Comparison of ENCODE assay signal across 1 cellular context in genomic region chr6:113860165-113860955, GRCh38.
TF ChIP-seq lines count a peak whose summit lies in the region.

No MANE protein-coding gene starts in this region.

TF ChIP-seq in SK-N-SH treated with all-trans-retinoic acid at 6 μM for 48 hours, 23 proteins besides CTCF, POLR2A, EP300 and RAD21 (continued from another document):
- no peak for TF ChIP-seq ZNF565 (CRISPR knock-in tag; conservative IDR thresholded peaks at IDR 0.05; ENCODE audit: low read depth)
- no peak for TF ChIP-seq ZNF70 (CRISPR knock-in tag; IDR thresholded peaks at IDR 0.05)
TF ChIP-seq in SK-N-SH treated with all-trans-retinoic acid at 6 μM for 48 hours: peak in this region for 0.
